Comparison of ENCODE assay signal across 1 cellular context in the genomic region with DNA sequence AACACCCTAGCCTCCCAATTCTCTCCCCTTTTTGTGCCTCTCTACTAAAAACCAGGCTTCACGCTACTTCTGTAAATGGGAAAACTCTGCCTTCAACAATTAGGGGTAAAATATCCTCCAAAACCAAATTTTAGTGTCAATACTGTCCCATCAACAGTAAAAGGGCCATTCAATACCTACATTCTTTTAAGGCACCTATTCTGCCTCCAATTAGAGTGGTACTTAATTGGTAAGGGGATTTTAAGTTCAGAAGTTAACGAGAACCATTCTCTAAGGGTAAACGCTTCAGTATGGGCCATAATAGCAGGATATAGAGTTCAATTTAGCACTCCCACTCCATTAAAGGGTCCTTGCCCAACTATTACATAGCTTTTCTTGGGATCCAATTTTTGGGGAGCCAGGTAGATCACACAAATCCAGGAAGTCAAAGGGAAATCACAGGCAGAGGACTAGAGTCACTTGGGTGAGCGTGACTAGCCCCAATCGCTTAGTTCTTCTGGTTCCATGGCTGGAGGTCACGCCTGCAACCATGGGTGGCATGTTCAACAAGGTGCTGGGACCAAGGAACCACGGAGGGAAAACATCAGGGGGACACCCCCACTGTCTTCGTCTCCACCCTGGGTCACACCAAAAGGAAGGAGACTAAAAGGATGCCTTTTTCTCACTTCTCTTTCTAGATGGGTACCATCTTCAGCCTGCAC.
TF ChIP-seq lines count a peak whose summit lies in the region.

No MANE protein-coding gene starts in this region.

TF ChIP-seq in HEK293, 187 proteins besides CTCF, POLR2A, EP300 and RAD21 (continued from another document):
- TF ChIP-seq ZNF10 (tag by site-specific recombination; IDR thresholded peaks at IDR 0.05) (no peak), ZNF416 (tag by site-specific recombination; IDR thresholded peaks at IDR 0.05) (no peak)
- TF ChIP-seq, protein P1, sequence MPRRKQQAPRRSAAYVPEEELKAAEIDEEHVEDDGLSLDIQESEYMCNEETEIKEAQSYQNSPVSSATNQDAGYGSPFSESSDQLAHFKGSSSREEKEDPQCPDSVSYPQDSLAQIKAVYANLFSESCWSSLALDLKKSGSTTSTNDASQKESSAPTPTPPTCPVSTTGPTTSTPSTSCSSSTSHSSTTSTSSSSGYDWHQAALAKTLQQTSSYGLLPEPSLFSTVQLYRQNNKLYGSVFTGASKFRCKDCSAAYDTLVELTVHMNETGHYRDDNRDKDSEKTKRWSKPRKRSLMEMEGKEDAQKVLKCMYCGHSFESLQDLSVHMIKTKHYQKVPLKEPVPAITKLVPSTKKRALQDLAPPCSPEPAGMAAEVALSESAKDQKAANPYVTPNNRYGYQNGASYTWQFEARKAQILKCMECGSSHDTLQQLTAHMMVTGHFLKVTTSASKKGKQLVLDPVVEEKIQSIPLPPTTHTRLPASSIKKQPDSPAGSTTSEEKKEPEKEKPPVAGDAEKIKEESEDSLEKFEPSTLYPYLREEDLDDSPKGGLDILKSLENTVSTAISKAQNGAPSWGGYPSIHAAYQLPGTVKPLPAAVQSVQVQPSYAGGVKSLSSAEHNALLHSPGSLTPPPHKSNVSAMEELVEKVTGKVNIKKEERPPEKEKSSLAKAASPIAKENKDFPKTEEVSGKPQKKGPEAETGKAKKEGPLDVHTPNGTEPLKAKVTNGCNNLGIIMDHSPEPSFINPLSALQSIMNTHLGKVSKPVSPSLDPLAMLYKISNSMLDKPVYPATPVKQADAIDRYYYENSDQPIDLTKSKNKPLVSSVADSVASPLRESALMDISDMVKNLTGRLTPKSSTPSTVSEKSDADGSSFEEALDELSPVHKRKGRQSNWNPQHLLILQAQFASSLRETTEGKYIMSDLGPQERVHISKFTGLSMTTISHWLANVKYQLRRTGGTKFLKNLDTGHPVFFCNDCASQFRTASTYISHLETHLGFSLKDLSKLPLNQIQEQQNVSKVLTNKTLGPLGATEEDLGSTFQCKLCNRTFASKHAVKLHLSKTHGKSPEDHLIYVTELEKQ (tag by site-specific recombination; IDR thresholded peaks at IDR 0.05; ENCODE audit: borderline replicate concordance): no peak
TF ChIP-seq in HEK293: peak in this region for 3.
